1 cellular context compared by ENCODE assay signal in genomic region chr1:151802372-151802771, GRCh38.
TF ChIP-seq lines count a peak whose summit lies in the region.

No MANE protein-coding gene starts in this region.

TF ChIP-seq in HepG2, 621 proteins besides CTCF, POLR2A, EP300 and RAD21:
- no peak for TF ChIP-seq ZBTB8A (CRISPR knock-in tag; IDR thresholded peaks at IDR 0.05; ENCODE audit: borderline replicate concordance, low read depth)
- TF ChIP-seq KDM2A (CRISPR knock-in tag; IDR thresholded peaks at IDR 0.05; ENCODE audit: borderline replicate concordance, low read depth) = no peak
- TF ChIP-seq AKAP8 (CRISPR knock-in tag; IDR thresholded peaks at IDR 0.05) = no peak
- no peak for TF ChIP-seq ZNF746 (CRISPR knock-in tag; IDR thresholded peaks at IDR 0.05)
- TF ChIP-seq SRSF1 (optimal IDR thresholded peaks at IDR 0.05; ENCODE audit: low read depth, low read length) = no peak
